Comparison of ENCODE assay signal across 37 cellular contexts in genomic region chr6:13364842-13365241, GRCh38.
"Had no signal": no experiment of that assay in that cellular context is flagged by ENCODE, and none has a peak within 500 bp of the region (broad histone marks: within the 10 kb centered on the region; RNA-seq: fewer than 3 reads in every experiment).

No MANE protein-coding gene starts in this region.

- DNase-seq: activated B cell treated with CpG ODN at 0.5 μM for 24 hours; activated CD4-positive, alpha-beta memory T cell treated with anti-CD3 and anti-CD28 coated beads for 36 hours; activated CD4-positive, alpha-beta T cell treated with anti-CD3 and anti-CD28 coated beads for 4 hours; activated CD4-positive, alpha-beta T cell treated with anti-CD3 and anti-CD28 coated beads, Interleukin-2, amount 50 U/mL, for 1 hour; activated CD4-positive, CD25-positive, alpha-beta regulatory T cell treated with anti-CD3 and anti-CD28 coated beads, Interleukin-2, amount 50 U/mL, for 72 hours; activated CD8-positive, alpha-beta memory T cell treated with anti-CD3 and anti-CD28 coated beads, Interleukin-2, amount 50 U/mL, for 4 hours; activated gamma-delta T cell treated with Interleukin-2 at 50 U/mL for 16 hours; activated naive CD4-positive, alpha-beta T cell treated with anti-CD3 and anti-CD28 coated beads for 36 hours; activated T-cell treated with anti-CD3 and anti-CD28 coated beads for 4 hours; activated T-cell treated with anti-CD3 and anti-CD28 coated beads, Interleukin-2, amount 50 U/mL, for 4 hours; adrenal gland; Kasumi-1; KBM-7; MG63; NCI-H1048; NCI-H1105 treated with DMSO at 0.1 percent for 48 hours; NCI-H1436 treated with DMSO at 0.1 percent for 48 hours; NCI-H1694 treated with DMSO at 0.1 percent for 48 hours; NCI-H2029 treated with DMSO at 0.1 percent for 48 hours; NCI-H2107; NCI-H2171; NCI-H510A; NCI-H526; NCI-H748 treated with DMSO at 0.1 percent for 48 hours; NK-92 treated with Interleukin-12 subunit alpha and Interleukin-12 subunit beta, amount 100 ng/mL, for 24 hours; PC-3; Peyer's patch; RPMI8226; SIG-M5; SW 1271; T-helper 1 cell; T-helper 2 cell; T-helper 9 cell had no signal

- ATAC-seq: activated naive CD4-positive, alpha-beta T cell treated with anti-CD3 and anti-CD28 coated beads, Interleukin-2, amount 50 U/mL, for 72 hours; activated T-cell treated with anti-CD3 and anti-CD28 coated beads, Interleukin-2, amount 50 U/mL, for 4 hours; PC-3 had no signal

- H3K27me3 ChIP-seq: adrenal gland, MG63, Peyer's patch had no signal

- H3K27ac ChIP-seq: adrenal gland, Peyer's patch, VCaP had no signal

- H3K27me3 Mint-ChIP-seq: activated B cell treated with CpG ODN at 0.5 μM for 24 hours; activated CD4-positive, alpha-beta memory T cell treated with anti-CD3 and anti-CD28 coated beads for 36 hours; brain had no signal

- H3K36me3 Mint-ChIP-seq: activated CD4-positive, alpha-beta memory T cell treated with anti-CD3 and anti-CD28 coated beads for 36 hours had no signal

- H3K9me3 ChIP-seq: adrenal gland, MG63, Peyer's patch had no signal

- H3K4me3 ChIP-seq: adrenal gland, MG63, Peyer's patch had no signal

- H3K36me3 ChIP-seq: adrenal gland, MG63 had no signal

- H3K4me1 ChIP-seq: adrenal gland, Peyer's patch had no signal

- H3K27ac Mint-ChIP-seq: activated B cell treated with CpG ODN at 0.5 μM for 24 hours; activated CD4-positive, alpha-beta memory T cell treated with anti-CD3 and anti-CD28 coated beads for 36 hours; activated naive CD4-positive, alpha-beta T cell treated with anti-CD3 and anti-CD28 coated beads for 36 hours; activated naive CD4-positive, alpha-beta T cell treated with anti-CD3 and anti-CD28 coated beads, Interleukin-2, amount 50 U/mL, for 72 hours; activated T-helper 1 cell treated with anti-CD3 and anti-CD28 coated beads, Interleukin-12 subunit alpha, Interleukin-12 subunit beta, Interleukin-2, Interleukin-4 antibody, amounts not matched to agents 30 ng/mL and 10 ng/mL and 1 ng/mL, durations not matched to agents 14 hours and 24 hours and 36 hours; brain had no signal

- H3K4me3 Mint-ChIP-seq: activated CD4-positive, alpha-beta memory T cell treated with anti-CD3 and anti-CD28 coated beads for 36 hours; activated naive CD4-positive, alpha-beta T cell treated with anti-CD3 and anti-CD28 coated beads for 36 hours; activated T-cell treated with anti-CD3 and anti-CD28 coated beads, Interleukin-2, amount 50 U/mL, for 4 hours; activated T-helper 1 cell treated with anti-CD3 and anti-CD28 coated beads, Interleukin-12 subunit alpha, Interleukin-12 subunit beta, Interleukin-2, Interleukin-4 antibody, amounts not matched to agents 30 ng/mL and 10 ng/mL and 1 ng/mL, durations not matched to agents 14 hours and 24 hours and 36 hours; brain had no signal

- H3K9me3 Mint-ChIP-seq: activated B cell treated with CpG ODN at 0.5 μM for 24 hours; activated CD4-positive, alpha-beta memory T cell treated with anti-CD3 and anti-CD28 coated beads for 36 hours; activated naive CD4-positive, alpha-beta T cell treated with anti-CD3 and anti-CD28 coated beads for 36 hours; activated naive CD4-positive, alpha-beta T cell treated with anti-CD3 and anti-CD28 coated beads, Interleukin-2, amount 50 U/mL, for 72 hours; activated T-cell treated with anti-CD3 and anti-CD28 coated beads, Interleukin-2, amount 50 U/mL, for 4 hours; activated T-helper 1 cell treated with anti-CD3 and anti-CD28 coated beads, Interleukin-12 subunit alpha, Interleukin-12 subunit beta, Interleukin-2, Interleukin-4 antibody, amounts not matched to agents 30 ng/mL and 10 ng/mL and 1 ng/mL, durations not matched to agents 14 hours and 24 hours and 36 hours had no signal
